Comparison of ENCODE assay signal across 13 cellular contexts in the genomic region with DNA sequence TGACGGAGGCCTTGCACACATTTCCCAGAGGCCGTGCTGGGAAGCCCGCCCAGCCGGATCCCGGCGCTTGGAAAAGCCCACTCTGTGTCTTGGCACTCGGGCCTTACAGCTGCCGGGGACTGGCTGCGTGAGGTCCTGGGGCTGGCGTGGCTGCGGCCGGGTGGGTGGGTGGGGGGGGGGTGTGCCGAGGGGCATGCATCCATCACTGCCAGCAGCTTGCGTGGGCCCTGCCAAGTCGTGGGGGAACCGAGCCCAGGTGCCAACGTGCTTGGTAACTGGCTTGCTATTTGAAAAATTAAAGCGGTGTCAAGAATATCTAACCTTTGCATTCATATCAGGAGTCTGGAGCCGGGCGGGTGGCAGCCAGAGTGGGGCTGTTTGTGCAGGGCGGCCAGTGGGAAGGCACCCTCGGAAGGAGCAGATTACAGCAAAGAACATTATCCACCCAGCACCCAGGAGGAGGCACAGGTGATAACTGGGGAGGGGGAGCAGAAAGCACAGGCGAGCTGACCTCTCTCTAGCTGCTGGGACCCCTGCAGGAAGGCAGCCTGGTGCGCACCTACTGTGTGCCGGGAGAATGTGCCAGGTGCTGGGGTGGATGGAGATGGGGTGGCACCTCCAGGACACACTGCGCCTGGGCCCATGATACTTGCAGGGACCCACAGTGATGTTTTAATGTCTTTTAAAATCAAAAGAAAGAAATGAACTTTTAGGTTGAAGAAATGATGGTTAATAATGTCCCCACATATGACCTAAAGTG. TPM values are rescaled to one million over a fixed set of nuclear protein-coding genes. Genes with fewer than 3 reads are reported as not detected.
"Had no signal": no experiment of that assay in that cellular context is flagged by ENCODE, and none has a peak within 500 bp of the region (broad histone marks: within the 10 kb centered on the region; RNA-seq: fewer than 3 reads in every experiment).

No MANE protein-coding gene starts in this region.

- DNase-seq: activated CD4-positive, alpha-beta T cell treated with anti-CD3 and anti-CD28 coated beads for 4 hours; activated naive CD4-positive, alpha-beta T cell treated with Interleukin-2 at 50 U/mL for 16 hours; activated naive CD8-positive, alpha-beta T cell treated with anti-CD3 and anti-CD28 coated beads, Interleukin-2, amount 50 U/mL, for 24 hours; stimulated activated CD4-positive, alpha-beta T cell treated with anti-CD3 and anti-CD28 coated beads, Interleukin-4, amount 100 ng/mL, for 4 hours; stimulated activated naive CD8-positive, alpha-beta T cell treated with anti-CD3 and anti-CD28 coated beads, Interleukin-15, amount 100 ng/mL, for 72 hours; T-helper 9 cell; thyroid gland; uterus had no signal

- H3K4me3 Mint-ChIP-seq: activated naive CD8-positive, alpha-beta T cell treated with anti-CD3 and anti-CD28 coated beads, Interleukin-2, amount 50 U/mL, for 24 hours; central memory CD8-positive, alpha-beta T cell; dendritic cell treated with granulocyte-macrophage colony-stimulating factor and Interleukin-4, amounts not matched to agents 40 ng/mL and 50 ng/mL, for 4 days; stimulated activated naive CD8-positive, alpha-beta T cell treated with anti-CD3 and anti-CD28 coated beads, Interleukin-15, amount 100 ng/mL, for 72 hours had no signal

- H3K9me3 ChIP-seq: left lung, ovary, thyroid gland, uterus had no signal

- H3K27ac Mint-ChIP-seq: activated naive CD8-positive, alpha-beta T cell treated with anti-CD3 and anti-CD28 coated beads, Interleukin-2, amount 50 U/mL, for 24 hours; dendritic cell treated with granulocyte-macrophage colony-stimulating factor and Interleukin-4, amounts not matched to agents 40 ng/mL and 50 ng/mL, for 4 days had no signal

- H3K27ac ChIP-seq: left lung, ovary, thyroid gland, uterus had no signal

- H3K27me3 ChIP-seq: left lung, ovary, thyroid gland, uterus had no signal

- H3K27me3 Mint-ChIP-seq: activated naive CD8-positive, alpha-beta T cell treated with anti-CD3 and anti-CD28 coated beads, Interleukin-2, amount 50 U/mL, for 24 hours; central memory CD8-positive, alpha-beta T cell; stimulated activated naive CD8-positive, alpha-beta T cell treated with anti-CD3 and anti-CD28 coated beads, Interleukin-15, amount 100 ng/mL, for 72 hours had no signal

- ATAC-seq: activated naive CD8-positive, alpha-beta T cell treated with anti-CD3 and anti-CD28 coated beads, Interleukin-2, amount 50 U/mL, for 24 hours; left lung; stimulated activated naive CD8-positive, alpha-beta T cell treated with anti-CD3 and anti-CD28 coated beads, Interleukin-15, amount 100 ng/mL, for 72 hours had no signal

- H3K36me3 ChIP-seq: left lung, ovary, thyroid gland, uterus had no signal

- H3K4me1 Mint-ChIP-seq: central memory CD8-positive, alpha-beta T cell had no signal

- H3K4me3 ChIP-seq: left lung, ovary, thyroid gland, uterus had no signal

RNA-seq across cellular contexts. Expression of a gene that starts 28.5 kb away (rescaled TPM):
- total RNA-seq: epithelial cell of proximal tubule had no signal
